In the genomic region with DNA sequence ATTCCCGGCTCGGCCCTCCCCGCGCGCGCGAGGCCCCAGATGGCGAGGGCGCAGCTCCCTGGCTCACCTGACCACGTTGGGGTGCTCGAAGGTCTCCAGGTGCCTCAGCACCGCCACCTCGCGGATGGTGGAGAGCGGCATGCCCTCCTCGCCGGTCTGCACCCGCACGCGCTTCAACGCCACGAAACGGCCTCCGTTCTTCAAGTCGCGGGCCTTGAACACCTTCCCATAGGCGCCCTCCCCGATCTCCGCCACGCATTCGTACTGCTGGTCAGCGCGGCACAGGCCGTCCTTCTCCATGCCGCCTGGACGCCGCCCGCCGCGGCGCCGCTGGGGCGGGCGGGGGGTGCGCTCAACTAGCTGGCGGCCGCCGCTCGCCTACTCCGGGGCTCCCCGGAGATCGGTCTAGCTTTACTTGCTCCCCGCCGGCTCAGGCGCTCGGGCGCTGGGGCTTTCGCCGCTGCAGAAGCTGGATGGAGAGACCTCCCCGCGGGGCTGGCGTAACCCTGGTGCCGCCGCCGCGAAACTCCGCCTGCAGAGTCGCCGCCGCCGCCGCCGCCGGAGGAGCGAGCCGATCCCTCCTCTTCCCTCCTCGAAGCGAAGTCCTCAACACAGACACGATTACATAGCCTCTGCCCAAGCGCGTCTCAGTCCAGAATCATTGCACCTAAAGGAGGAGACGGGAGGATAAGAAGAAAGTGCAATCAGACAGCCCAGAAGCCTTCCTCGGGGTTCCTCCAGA, we compare ENCODE assay signal across 1 cellular context.
TF ChIP-seq lines count a peak whose summit lies in the region.

No MANE protein-coding gene starts in this region.

TF ChIP-seq in HepG2, 621 proteins besides CTCF, POLR2A, EP300 and RAD21 (continued from another document and continues in another):
- TF ChIP-seq TOE1 (CRISPR knock-in tag; IDR thresholded peaks at IDR 0.05) (no peak; the same call in 1 of the 2 replicates), HOXA5 (CRISPR knock-in tag; IDR thresholded peaks at IDR 0.05) (peak; percentile 78), PREB (CRISPR knock-in tag; IDR thresholded peaks at IDR 0.05) (no peak), PAF1 (CRISPR knock-in tag; IDR thresholded peaks at IDR 0.05) (no peak), CBX2 (IDR thresholded peaks at IDR 0.05; ENCODE audit: low read depth, low read length) (no peak), CBX2 (CRISPR knock-in tag; IDR thresholded peaks at IDR 0.05; ENCODE audit: low read depth) (no peak), ISL2 (CRISPR knock-in tag; IDR thresholded peaks at IDR 0.05) (peak; percentile 49), FOXA1 (IDR thresholded peaks at IDR 0.05) (no peak), FOXA1 (CRISPR knock-in tag; IDR thresholded peaks at IDR 0.05) (peak; percentile 43), HIVEP1 (CRISPR knock-in tag; IDR thresholded peaks at IDR 0.05) (no peak; the same call in 1 of the 2 replicates), ZNF564 (CRISPR knock-in tag; IDR thresholded peaks at IDR 0.05) (peak; percentile 47; the same call in 1 of the 2 replicates), EEA1 (CRISPR knock-in tag; IDR thresholded peaks at IDR 0.05; ENCODE audit: borderline replicate concordance) (peak; percentile 74; the same call in 1 of the 2 replicates), SIN3A (IDR thresholded peaks at IDR 0.05; ENCODE audit: borderline replicate concordance, low read depth, low read length) (no peak), NCOA5 (CRISPR knock-in tag; IDR thresholded peaks at IDR 0.05) (no peak), ZKSCAN5 (CRISPR knock-in tag; IDR thresholded peaks at IDR 0.05) (no peak), NR2F6 (IDR thresholded peaks at IDR 0.05) (no peak), NR2F6 (CRISPR knock-in tag; IDR thresholded peaks at IDR 0.05) (0 out of 2 replicates have a peak, but pooled peaks have one; percentile 63), ARNTL (CRISPR knock-in tag; IDR thresholded peaks at IDR 0.05) (peak; percentile 73), TARDBP (CRISPR knock-in tag; IDR thresholded peaks at IDR 0.05) (no peak), ZNF776 (CRISPR knock-in tag; IDR thresholded peaks at IDR 0.05) (peak; percentile 60; the same call in 1 of the 2 replicates), GMEB2 (CRISPR knock-in tag; IDR thresholded peaks at IDR 0.05; ENCODE audit: low read depth) (no peak), JUNB (CRISPR knock-in tag; IDR thresholded peaks at IDR 0.05; ENCODE audit: borderline replicate concordance) (no peak), ZNF292 (CRISPR knock-in tag; IDR thresholded peaks at IDR 0.05; ENCODE audit: borderline replicate concordance, low read depth) (peak; percentile 85; the same call in 1 of the 2 replicates), HOXA3 (CRISPR knock-in tag; IDR thresholded peaks at IDR 0.05) (peak; percentile 72), ZNF329 (CRISPR knock-in tag; IDR thresholded peaks at IDR 0.05; ENCODE audit: low read depth) (no peak), ARID2 (CRISPR knock-in tag; IDR thresholded peaks at IDR 0.05; ENCODE audit: borderline replicate concordance) (no peak), SMARCE1 (IDR thresholded peaks at IDR 0.05; ENCODE audit: borderline replicate concordance) (no peak), THAP11 (CRISPR knock-in tag; IDR thresholded peaks at IDR 0.05) (peak; percentile 40; the same call in 1 of the 2 replicates), TBX2 (CRISPR knock-in tag; IDR thresholded peaks at IDR 0.05; ENCODE audit: borderline replicate concordance) (peak; percentile 81), MXD4 (CRISPR knock-in tag; IDR thresholded peaks at IDR 0.05) (peak; percentile 50; the same call in 1 of the 2 replicates), JUN (CRISPR knock-in tag; IDR thresholded peaks at IDR 0.05) (no peak), ZNF614 (CRISPR knock-in tag; IDR thresholded peaks at IDR 0.05; ENCODE audit: borderline replicate concordance) (no peak), ZNF33A (CRISPR knock-in tag; IDR thresholded peaks at IDR 0.05; ENCODE audit: borderline replicate concordance) (no peak), TEAD2 (CRISPR knock-in tag; IDR thresholded peaks at IDR 0.05) (no peak), NFKBIZ (CRISPR knock-in tag; IDR thresholded peaks at IDR 0.05) (peak; percentile 60; the same call in 1 of the 2 replicates), PBX3 (CRISPR knock-in tag; IDR thresholded peaks at IDR 0.05; ENCODE audit: borderline replicate concordance) (no peak), ZNF772 (CRISPR knock-in tag; IDR thresholded peaks at IDR 0.05) (peak; percentile 47; the same call in 1 of the 2 replicates), ZNF746 (CRISPR knock-in tag; IDR thresholded peaks at IDR 0.05) (no peak; the same call in 1 of the 2 replicates), ZHX1 (CRISPR knock-in tag; IDR thresholded peaks at IDR 0.05; ENCODE audit: low read depth) (peak; percentile 87; the same call in 1 of the 2 replicates), YY1 (IDR thresholded peaks at IDR 0.05; ENCODE audit: insufficient read depth, insufficient replicate concordance, low read depth, low read length) (peak; percentile 32), ESRRA (CRISPR knock-in tag; IDR thresholded peaks at IDR 0.05; ENCODE audit: low read depth) (peak; percentile 73), ATF1 (CRISPR knock-in tag; IDR thresholded peaks at IDR 0.05) (no peak), GABPB1 (CRISPR knock-in tag; IDR thresholded peaks at IDR 0.05) (peak; percentile 72), NR2F1 (CRISPR knock-in tag; IDR thresholded peaks at IDR 0.05) (0 out of 4 replicates have a peak, but pooled peaks of 1 of the 2 experiments have one; percentile 7), ZNF652 (CRISPR knock-in tag; IDR thresholded peaks at IDR 0.05; ENCODE audit: borderline replicate concordance, low read depth) (peak; percentile 51; the same call in 1 of the 2 replicates), NCOA1 (CRISPR knock-in tag; IDR thresholded peaks at IDR 0.05) (no peak), SMAD3 (CRISPR knock-in tag; IDR thresholded peaks at IDR 0.05) (0 out of 2 replicates have a peak, but pooled peaks have one; percentile 58), RNF2 (conservative IDR thresholded peaks at IDR 0.05; ENCODE audit: low read depth) (peak; percentile 16; the same call in 1 of the 2 replicates), HNRNPUL1 (IDR thresholded peaks at IDR 0.05; ENCODE audit: low read depth, low read length) (no peak), ZSCAN20 (CRISPR knock-in tag; IDR thresholded peaks at IDR 0.05; ENCODE audit: borderline replicate concordance) (no peak), NFYB (CRISPR knock-in tag; IDR thresholded peaks at IDR 0.05) (no peak; the same call in 1 of the 2 replicates), ZNF34 (CRISPR knock-in tag; IDR thresholded peaks at IDR 0.05; ENCODE audit: borderline replicate concordance) (no peak), ZNF549 (CRISPR knock-in tag; IDR thresholded peaks at IDR 0.05) (no peak; the same call in 1 of the 2 replicates), CBFB (CRISPR knock-in tag; IDR thresholded peaks at IDR 0.05) (peak; percentile 46; the same call in 1 of the 2 replicates), STAG1 (CRISPR knock-in tag; IDR thresholded peaks at IDR 0.05) (peak; percentile 85), RFXAP (CRISPR knock-in tag; IDR thresholded peaks at IDR 0.05; ENCODE audit: borderline replicate concordance) (peak; percentile 54; the same call in 1 of the 2 replicates), ZNF577 (CRISPR knock-in tag; IDR thresholded peaks at IDR 0.05; ENCODE audit: borderline replicate concordance, low read depth) (no peak), ELF4 (CRISPR knock-in tag; IDR thresholded peaks at IDR 0.05; ENCODE audit: borderline replicate concordance) (no peak), SOX5 (CRISPR knock-in tag; IDR thresholded peaks at IDR 0.05; ENCODE audit: borderline replicate concordance) (peak; percentile 52; the same call in 1 of the 2 replicates), RARG (CRISPR knock-in tag; IDR thresholded peaks at IDR 0.05; ENCODE audit: low read depth) (no peak), TCF7L2 (IDR thresholded peaks at IDR 0.05; ENCODE audit: low read depth, low read length) (no peak), SP1 (IDR thresholded peaks at IDR 0.05) (no peak), SP1 (CRISPR knock-in tag; IDR thresholded peaks at IDR 0.05) (no peak), BRD4 (CRISPR knock-in tag; IDR thresholded peaks at IDR 0.05) (peak; percentile 68; the same call in 1 of the 2 replicates)
- TF ChIP-seq, protein P1, sequence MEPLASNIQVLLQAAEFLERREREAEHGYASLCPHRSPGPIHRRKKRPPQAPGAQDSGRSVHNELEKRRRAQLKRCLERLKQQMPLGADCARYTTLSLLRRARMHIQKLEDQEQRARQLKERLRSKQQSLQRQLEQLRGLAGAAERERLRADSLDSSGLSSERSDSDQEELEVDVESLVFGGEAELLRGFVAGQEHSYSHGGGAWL (CRISPR knock-in tag; IDR thresholded peaks at IDR 0.05) = peak; percentile 43; the same call in 1 of the 2 replicates
- TF ChIP-seq, protein P2, sequence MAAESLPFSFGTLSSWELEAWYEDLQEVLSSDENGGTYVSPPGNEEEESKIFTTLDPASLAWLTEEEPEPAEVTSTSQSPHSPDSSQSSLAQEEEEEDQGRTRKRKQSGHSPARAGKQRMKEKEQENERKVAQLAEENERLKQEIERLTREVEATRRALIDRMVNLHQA (CRISPR knock-in tag; IDR thresholded peaks at IDR 0.05) = no peak
- TF ChIP-seq, protein P3, sequence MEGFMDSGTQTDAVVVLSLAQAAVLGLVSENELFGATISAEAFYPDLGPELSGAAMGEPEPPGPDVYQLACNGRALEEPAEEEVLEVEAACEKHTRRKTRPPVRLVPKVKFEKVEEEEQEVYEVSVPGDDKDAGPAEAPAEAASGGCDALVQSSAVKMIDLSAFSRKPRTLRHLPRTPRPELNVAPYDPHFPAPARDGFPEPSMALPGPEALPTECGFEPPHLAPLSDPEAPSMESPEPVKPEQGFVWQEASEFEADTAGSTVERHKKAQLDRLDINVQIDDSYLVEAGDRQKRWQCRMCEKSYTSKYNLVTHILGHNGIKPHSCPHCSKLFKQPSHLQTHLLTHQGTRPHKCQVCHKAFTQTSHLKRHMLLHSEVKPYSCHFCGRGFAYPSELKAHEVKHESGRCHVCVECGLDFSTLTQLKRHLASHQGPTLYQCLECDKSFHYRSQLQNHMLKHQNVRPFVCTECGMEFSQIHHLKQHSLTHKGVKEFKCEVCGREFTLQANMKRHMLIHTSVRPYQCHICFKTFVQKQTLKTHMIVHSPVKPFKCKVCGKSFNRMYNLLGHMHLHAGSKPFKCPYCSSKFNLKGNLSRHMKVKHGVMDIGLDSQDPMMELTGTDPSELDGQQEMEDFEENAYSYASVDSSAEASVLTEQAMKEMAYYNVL (CRISPR knock-in tag; IDR thresholded peaks at IDR 0.05; ENCODE audit: borderline replicate concordance) = peak; percentile 63; the same call in 1 of the 2 replicates
